In the genomic region with DNA sequence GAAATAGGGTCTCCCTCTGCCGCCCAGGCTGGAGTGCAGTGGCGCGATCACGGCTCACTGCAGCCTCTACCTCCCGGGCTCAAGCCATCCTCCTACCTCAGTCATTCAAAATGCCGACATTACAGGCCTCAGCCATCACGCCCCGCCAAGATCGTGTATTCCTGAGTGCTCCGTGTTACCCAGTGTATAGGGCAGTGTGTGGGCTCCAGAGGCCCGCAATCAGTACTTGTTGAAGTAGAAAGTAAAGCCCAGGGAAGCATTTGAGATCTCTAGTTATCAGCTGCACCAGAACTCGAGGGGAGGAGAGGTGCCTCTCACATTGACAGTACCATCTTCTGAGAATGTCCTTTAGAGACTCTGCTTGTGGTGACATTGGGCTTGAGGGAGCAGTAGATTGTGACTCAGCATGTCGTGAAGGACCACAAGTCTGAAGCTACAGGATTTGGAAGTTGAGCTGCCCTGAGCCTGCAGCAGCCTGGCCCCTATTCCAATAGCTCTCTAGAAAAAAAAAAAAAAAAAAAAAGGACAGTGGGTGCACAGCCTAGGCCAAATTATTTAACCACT, we compare ENCODE assay signal across 8 cellular contexts. TPM values are rescaled to one million over a fixed set of nuclear protein-coding genes. Genes with fewer than 3 reads are reported as not detected.
DNase-seq lines count a peak whose midpoint lies in the region; ATAC-seq and TF ChIP-seq lines count a peak whose summit lies in the region.

No MANE protein-coding gene starts in this region.

- peak overlapping the region in 1 of 2 donors; percentile 81 for H3K27ac Mint-ChIP-seq in effector memory CD8-positive, alpha-beta T cell
- peak overlapping the region; percentile 99 for H3K27ac Mint-ChIP-seq in stimulated activated effector memory CD8-positive, alpha-beta T cell treated with anti-CD3 and anti-CD28 coated beads, Interleukin-12 subunit alpha, Interleukin-12 subunit beta, amount 100 ng/mL, for 72 hours

- peak overlapping the region; percentile 80 for H3K9ac ChIP-seq in OCI-LY3 (ENCODE audit: low read length)

- peaks cover 6% of the 10 kb centered on the region for H3K79me2 ChIP-seq in OCI-LY3 (ENCODE audit: low read length)

- no peaks in the 10 kb centered on the region for H3K27me3 ChIP-seq in OCI-LY3 (ENCODE audit: low read depth, low read length)

- TF ChIP-seq CTCF in OCI-LY3 (IDR thresholded peaks at IDR 0.05; ENCODE audit: low read depth, low read length), result no peak

- H4K20me1 ChIP-seq in OCI-LY3 (ENCODE audit: insufficient read depth, low read length), result no peaks in the 10 kb centered on the region

- no peak for ATAC-seq in activated T-cell treated with anti-CD3 and anti-CD28 coated beads, Interleukin-2, amount 50 U/mL, for 4 hours
- no peak for ATAC-seq in effector memory CD8-positive, alpha-beta T cell (replicated peaks)
- peak; percentile 19 for ATAC-seq in stimulated activated effector memory CD8-positive, alpha-beta T cell treated with anti-CD3 and anti-CD28 coated beads, Interleukin-12 subunit alpha, Interleukin-12 subunit beta, amount 100 ng/mL, for 72 hours
- ATAC-seq in HG03354 (IDR thresholded peaks at IDR 0.05; ENCODE audit: poor library complexity, severe bottlenecking, unreplicated experiment), result no peak

- H3K4me2 ChIP-seq in OCI-LY3 (ENCODE audit: low read length), result peak overlapping the region; percentile 93

- no peaks in the 10 kb centered on the region for H3K9me3 Mint-ChIP-seq in activated T-cell treated with anti-CD3 and anti-CD28 coated beads, Interleukin-2, amount 50 U/mL, for 4 hours
- no peaks in the 10 kb centered on the region for H3K9me3 Mint-ChIP-seq in effector memory CD8-positive, alpha-beta T cell
- no peaks in the 10 kb centered on the region for H3K9me3 Mint-ChIP-seq in stimulated activated effector memory CD8-positive, alpha-beta T cell treated with anti-CD3 and anti-CD28 coated beads, Interleukin-12 subunit alpha, Interleukin-12 subunit beta, amount 100 ng/mL, for 72 hours

- peak overlapping the region; percentile 94 for H3K4me3 Mint-ChIP-seq in activated T-cell treated with anti-CD3 and anti-CD28 coated beads, Interleukin-2, amount 50 U/mL, for 4 hours
- peak overlapping the region; percentile 84 to 88 for H3K4me3 Mint-ChIP-seq in effector memory CD8-positive, alpha-beta T cell
- peak overlapping the region; percentile 92 for H3K4me3 Mint-ChIP-seq in stimulated activated effector memory CD8-positive, alpha-beta T cell treated with anti-CD3 and anti-CD28 coated beads, Interleukin-12 subunit alpha, Interleukin-12 subunit beta, amount 100 ng/mL, for 72 hours

- H3K27me3 Mint-ChIP-seq in activated T-cell treated with anti-CD3 and anti-CD28 coated beads, Interleukin-2, amount 50 U/mL, for 4 hours (ENCODE audit: low read depth), result peaks cover 2% of the 10 kb centered on the region
- peaks cover 0 to 12% of the 10 kb centered on the region in 2 donors for H3K27me3 Mint-ChIP-seq in effector memory CD8-positive, alpha-beta T cell

- H3K4me3 ChIP-seq in OCI-LY3 (ENCODE audit: low read length), result peak overlapping the region; percentile 93

- peaks cover 19% of the 10 kb centered on the region for H3K4me1 ChIP-seq in OCI-LY3 (ENCODE audit: low read length)

- peak overlapping the region; percentile 69; the same call in 1 of the 2 replicates for H2AFZ ChIP-seq in OCI-LY3 (ENCODE audit: low read depth, low read length)

- H3K36me3 Mint-ChIP-seq in activated T-cell treated with anti-CD3 and anti-CD28 coated beads, Interleukin-2, amount 50 U/mL, for 4 hours (ENCODE audit: insufficient read depth), result no peaks in the 10 kb centered on the region
- H3K36me3 Mint-ChIP-seq in effector memory CD8-positive, alpha-beta T cell (ENCODE audit: insufficient read depth), result peaks cover 2% of the 10 kb centered on the region
- H3K36me3 Mint-ChIP-seq in stimulated activated effector memory CD8-positive, alpha-beta T cell treated with anti-CD3 and anti-CD28 coated beads, Interleukin-12 subunit alpha, Interleukin-12 subunit beta, amount 100 ng/mL, for 72 hours, result peaks cover 12% of the 10 kb centered on the region

- DNase-seq in activated T-cell treated with anti-CD3 and anti-CD28 coated beads, Interleukin-2, amount 50 U/mL, for 4 hours, result no peak
- no peak for DNase-seq in activated T-cell treated with anti-CD3 and anti-CD28 coated beads, Interleukin-2, amount 50 U/mL, for 1 hour
- DNase-seq in effector memory CD8-positive, alpha-beta T cell, result no peak
- no peak for DNase-seq in stimulated activated effector memory CD8-positive, alpha-beta T cell treated with anti-CD3 and anti-CD28 coated beads, Interleukin-12 subunit alpha, Interleukin-12 subunit beta, amount 100 ng/mL, for 72 hours (ENCODE audit: low spot score in 2 of 2)
- DNase-seq in NCI-H2107 (lab: John Stamatoyannopoulos, UW), result no peak
- no peak for DNase-seq in SW480 (ENCODE audit: low spot score)

- no peaks in the 10 kb centered on the region for H3K36me3 ChIP-seq in OCI-LY3 (replicated peaks; ENCODE audit: low read depth, low read length)

- peaks cover 14% of the 10 kb centered on the region for H3K4me1 Mint-ChIP-seq in activated T-cell treated with anti-CD3 and anti-CD28 coated beads, Interleukin-2, amount 50 U/mL, for 4 hours (ENCODE audit: low read depth)
- peaks cover 17 to 18% of the 10 kb centered on the region in 2 donors for H3K4me1 Mint-ChIP-seq in effector memory CD8-positive, alpha-beta T cell (ENCODE audit: low read depth in 2 of 2)
- H3K4me1 Mint-ChIP-seq in stimulated activated effector memory CD8-positive, alpha-beta T cell treated with anti-CD3 and anti-CD28 coated beads, Interleukin-12 subunit alpha, Interleukin-12 subunit beta, amount 100 ng/mL, for 72 hours, result peaks cover 36% of the 10 kb centered on the region

- no peak overlapping the region for H3K27ac ChIP-seq in OCI-LY3 (ENCODE audit: low read length)

- no peaks in the 10 kb centered on the region for H3K9me3 ChIP-seq in OCI-LY3 (ENCODE audit: insufficient read depth, low read length)

RNA-seq across cellular contexts. Expression of a gene that starts 1.1 kb away (rescaled TPM):
- 10 to 100 TPM; 28.1 to 32.3 (median 31.8) TPM for total RNA-seq in activated T-cell treated with anti-CD3 and anti-CD28 coated beads, Interleukin-2, amount 50 U/mL, for 4 hours

RNA-seq across cellular contexts. Expression of a gene that starts 29.6 kb away (rescaled TPM):
- total RNA-seq in activated T-cell treated with anti-CD3 and anti-CD28 coated beads, Interleukin-2, amount 50 U/mL, for 4 hours, result 10 to 100 TPM; 16.9 to 22.2 (median 17.4) TPM

RNA-seq across cellular contexts. Expression of a gene that starts 46.8 kb away (rescaled TPM):
- 1 to 10 TPM; 1.1 to 2.1 (median 1.2) TPM for total RNA-seq in activated T-cell treated with anti-CD3 and anti-CD28 coated beads, Interleukin-2, amount 50 U/mL, for 4 hours
